ENCODE assay signal across 4 cellular contexts in the genomic region with DNA sequence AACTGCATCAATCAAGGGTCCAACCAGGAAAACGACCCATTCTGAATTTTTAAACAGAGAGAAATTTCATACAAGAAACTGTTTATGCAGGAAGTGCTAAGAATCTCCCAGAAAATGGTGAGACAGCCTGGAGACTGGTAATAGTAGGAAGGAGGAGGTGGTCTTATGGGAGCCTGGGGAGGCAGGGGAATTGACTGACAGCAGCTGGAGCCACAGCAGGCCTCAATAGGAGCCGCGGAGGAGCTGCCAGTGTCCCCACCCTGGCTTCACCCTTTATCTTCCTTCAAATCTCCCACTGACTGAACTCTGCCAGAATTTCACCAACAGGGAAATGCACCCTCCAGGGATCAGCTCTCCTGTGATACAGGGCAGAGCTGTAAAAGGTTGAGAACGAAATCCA.
TF ChIP-seq lines count a peak whose summit lies in the region.

No MANE protein-coding gene starts in this region.

TF ChIP-seq in SK-N-SH, 30 proteins besides CTCF, POLR2A, EP300 and RAD21 (continues in another document):
- TF ChIP-seq REST (IDR thresholded peaks at IDR 0.05; ENCODE audit: low read depth, low read length), result no peak
- TF ChIP-seq TCF12 (IDR thresholded peaks at IDR 0.05), result no peak
- TF ChIP-seq FOXJ3 (CRISPR knock-in tag; IDR thresholded peaks at IDR 0.05), result no peak
- TF ChIP-seq CHD2 (IDR thresholded peaks at IDR 0.05; ENCODE audit: low read length, partially characterized antibody), result no peak
- no peak for TF ChIP-seq USF2 (IDR thresholded peaks at IDR 0.05; ENCODE audit: borderline replicate concordance, low read depth, low read length)

TF ChIP-seq in SK-N-SH treated with all-trans-retinoic acid at 6 μM for 48 hours, 23 proteins besides CTCF, POLR2A, EP300 and RAD21 (continues in another document):
- TF ChIP-seq TOX (CRISPR knock-in tag; IDR thresholded peaks at IDR 0.05; ENCODE audit: borderline replicate concordance), result no peak
- TF ChIP-seq ZFP3 (CRISPR knock-in tag; IDR thresholded peaks at IDR 0.05), result no peak
- no peak for TF ChIP-seq RARB (CRISPR knock-in tag; IDR thresholded peaks at IDR 0.05)
- no peak for TF ChIP-seq CSDC2 (CRISPR knock-in tag; IDR thresholded peaks at IDR 0.05)
- no peak for TF ChIP-seq ZNF70 (CRISPR knock-in tag; IDR thresholded peaks at IDR 0.05)
- TF ChIP-seq, protein P1, sequence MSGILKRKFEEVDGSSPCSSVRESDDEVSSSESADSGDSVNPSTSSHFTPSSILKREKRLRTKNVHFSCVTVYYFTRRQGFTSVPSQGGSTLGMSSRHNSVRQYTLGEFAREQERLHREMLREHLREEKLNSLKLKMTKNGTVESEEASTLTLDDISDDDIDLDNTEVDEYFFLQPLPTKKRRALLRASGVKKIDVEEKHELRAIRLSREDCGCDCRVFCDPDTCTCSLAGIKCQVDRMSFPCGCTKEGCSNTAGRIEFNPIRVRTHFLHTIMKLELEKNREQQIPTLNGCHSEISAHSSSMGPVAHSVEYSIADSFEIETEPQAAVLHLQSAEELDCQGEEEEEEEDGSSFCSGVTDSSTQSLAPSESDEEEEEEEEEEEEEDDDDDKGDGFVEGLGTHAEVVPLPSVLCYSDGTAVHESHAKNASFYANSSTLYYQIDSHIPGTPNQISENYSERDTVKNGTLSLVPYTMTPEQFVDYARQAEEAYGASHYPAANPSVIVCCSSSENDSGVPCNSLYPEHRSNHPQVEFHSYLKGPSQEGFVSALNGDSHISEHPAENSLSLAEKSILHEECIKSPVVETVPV (CRISPR knock-in tag; IDR thresholded peaks at IDR 0.05), result no peak
- TF ChIP-seq CREB5 (CRISPR knock-in tag; IDR thresholded peaks at IDR 0.05; ENCODE audit: low read depth), result no peak
- TF ChIP-seq ZNF8 (CRISPR knock-in tag; IDR thresholded peaks at IDR 0.05), result no peak
- TF ChIP-seq SNAI2 (CRISPR knock-in tag; IDR thresholded peaks at IDR 0.05), result no peak
- TF ChIP-seq GLIS3 (CRISPR knock-in tag; IDR thresholded peaks at IDR 0.05), result no peak
- no peak for TF ChIP-seq TSHZ2 (CRISPR knock-in tag; IDR thresholded peaks at IDR 0.05)
- TF ChIP-seq OSR1 (CRISPR knock-in tag; IDR thresholded peaks at IDR 0.05), result no peak
- TF ChIP-seq BACH2 (CRISPR knock-in tag; IDR thresholded peaks at IDR 0.05; ENCODE audit: borderline replicate concordance), result no peak
- TF ChIP-seq ESRRG (CRISPR knock-in tag; IDR thresholded peaks at IDR 0.05), result no peak
- TF ChIP-seq ISL1 (CRISPR knock-in tag; IDR thresholded peaks at IDR 0.05), result no peak

TF ChIP-seq in GM23338, 12 proteins besides CTCF, POLR2A, EP300 and RAD21:
- no peak for TF ChIP-seq ZNF331 (CRISPR knock-in tag; IDR thresholded peaks at IDR 0.05; ENCODE audit: low read depth)
- no peak for TF ChIP-seq EZH2phosphoT487 (IDR thresholded peaks at IDR 0.05; ENCODE audit: unreplicated experiment)
- TF ChIP-seq REST (IDR thresholded peaks at IDR 0.05; ENCODE audit: unreplicated experiment), result no peak
- TF ChIP-seq CREB1 (CRISPR knock-in tag; IDR thresholded peaks at IDR 0.05; ENCODE audit: low read depth), result no peak
- no peak for TF ChIP-seq NANOG (IDR thresholded peaks at IDR 0.05; ENCODE audit: borderline replicate concordance)
- TF ChIP-seq ZNF114 (CRISPR knock-in tag; IDR thresholded peaks at IDR 0.05), result no peak
- TF ChIP-seq, protein P2, sequence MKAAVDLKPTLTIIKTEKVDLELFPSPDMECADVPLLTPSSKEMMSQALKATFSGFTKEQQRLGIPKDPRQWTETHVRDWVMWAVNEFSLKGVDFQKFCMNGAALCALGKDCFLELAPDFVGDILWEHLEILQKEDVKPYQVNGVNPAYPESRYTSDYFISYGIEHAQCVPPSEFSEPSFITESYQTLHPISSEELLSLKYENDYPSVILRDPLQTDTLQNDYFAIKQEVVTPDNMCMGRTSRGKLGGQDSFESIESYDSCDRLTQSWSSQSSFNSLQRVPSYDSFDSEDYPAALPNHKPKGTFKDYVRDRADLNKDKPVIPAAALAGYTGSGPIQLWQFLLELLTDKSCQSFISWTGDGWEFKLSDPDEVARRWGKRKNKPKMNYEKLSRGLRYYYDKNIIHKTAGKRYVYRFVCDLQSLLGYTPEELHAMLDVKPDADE (IDR thresholded peaks at IDR 0.05), result no peak
- TF ChIP-seq POLR2AphosphoS5 (IDR thresholded peaks at IDR 0.05; ENCODE audit: low read depth), result no peak
- no peak for TF ChIP-seq EZH2 (IDR thresholded peaks at IDR 0.05; ENCODE audit: low read depth, unreplicated experiment)
TF ChIP-seq in GM23338: peak in this region for 0.

TF ChIP-seq in H1, 55 proteins besides CTCF, POLR2A, EP300 and RAD21:
- TF ChIP-seq ZNF274 (IDR thresholded peaks at IDR 0.05; ENCODE audit: borderline replicate concordance, extremely low read depth, low read length) (no peak), TBP (IDR thresholded peaks at IDR 0.05; ENCODE audit: low read depth, low read length) (no peak), SP4 (IDR thresholded peaks at IDR 0.05; ENCODE audit: low read length) (no peak), YY1 (IDR thresholded peaks at IDR 0.05; ENCODE audit: low read depth, low read length) (no peak), HDAC2 (IDR thresholded peaks at IDR 0.05; ENCODE audit: borderline replicate concordance in 1 of 2, low read depth in 2 of 2, low read length in 2 of 2) (no peak)
